In genomic region chr20:58596244-58597010, GRCh38 we compare ENCODE assay signal across 24 cellular contexts. TPM values are rescaled to one million over a fixed set of nuclear protein-coding genes. Genes with fewer than 3 reads are reported as not detected.
DNase-seq lines count a peak whose midpoint lies in the region; ATAC-seq and TF ChIP-seq lines count a peak whose summit lies in the region.
"Had no signal": no experiment of that assay in that cellular context is flagged by ENCODE, and none has a peak within 500 bp of the region (broad histone marks: within the 10 kb centered on the region; RNA-seq: fewer than 3 reads in every experiment).

No MANE protein-coding gene starts in this region.

- no peaks in the 10 kb centered on the region for H3K27me3 ChIP-seq in gastroesophageal sphincter
- H3K27me3 ChIP-seq in neuron (ENCODE audit: insufficient read depth, low read length), result no peaks in the 10 kb centered on the region
- H3K27me3 ChIP-seq in transverse colon, result no peaks in the 10 kb centered on the region

- no peaks in the 10 kb centered on the region for H3K9me3 Mint-ChIP-seq in immature natural killer cell
- H3K9me3 Mint-ChIP-seq: activated naive CD4-positive, alpha-beta T cell treated with anti-CD3 and anti-CD28 coated beads for 36 hours had no signal

- H3K4me3 ChIP-seq in gastroesophageal sphincter (no peak overlapping the region), neuron (ENCODE audit: low read length) (no peak overlapping the region), transverse colon (no peak overlapping the region)

- TF ChIP-seq POLR2A in gastroesophageal sphincter (IDR thresholded peaks at IDR 0.05) (no peak), transverse colon (IDR thresholded peaks at IDR 0.05) (no peak)

- in situ Hi-C loops in transverse colon (cut with MboI; ENCODE audit: low pct_ligation_motif_present in 1 of 4, low pct_unique_long_range_greater_than_20kb in 1 of 4, low sequenced_read_pairs in 3 of 4), result no loop called here

- H3K4me1 Mint-ChIP-seq in immature natural killer cell, result peaks cover 3% of the 10 kb centered on the region in 2 donors
- H3K4me1 Mint-ChIP-seq: B cell had no signal

- H3K27ac Mint-ChIP-seq in immature natural killer cell, result no peak overlapping the region
- H3K27ac Mint-ChIP-seq: activated naive CD4-positive, alpha-beta T cell treated with anti-CD3 and anti-CD28 coated beads for 36 hours; B cell had no signal

- TF ChIP-seq CTCF in gastroesophageal sphincter (IDR thresholded peaks at IDR 0.05), result no peak
- no peak for TF ChIP-seq CTCF in transverse colon (IDR thresholded peaks at IDR 0.05)

- no peaks in the 10 kb centered on the region for H3K9me3 ChIP-seq in gastroesophageal sphincter
- H3K9me3 ChIP-seq in neuron (ENCODE audit: low read length), result no peaks in the 10 kb centered on the region
- no peaks in the 10 kb centered on the region for H3K9me3 ChIP-seq in transverse colon
- H3K9me3 ChIP-seq: Caco-2 had no signal

- TF ChIP-seq EP300 in gastroesophageal sphincter (IDR thresholded peaks at IDR 0.05), result no peak
- TF ChIP-seq EP300 in transverse colon (IDR thresholded peaks at IDR 0.05; ENCODE audit: low read depth), result no peak

- peak overlapping the region; percentile 42 for H2AFZ ChIP-seq in neuron (ENCODE audit: low read depth, low read length)
- H2AFZ ChIP-seq: parathyroid adenoma had no signal

- H3K4me1 ChIP-seq in gastroesophageal sphincter (peaks cover 6 to 68% (median 13%) of the 10 kb centered on the region in 3 donors), neuron (ENCODE audit: insufficient read depth, low read length) (peaks cover 29% of the 10 kb centered on the region), transverse colon (peaks cover 6 to 33% (median 9%) of the 10 kb centered on the region in 4 donors)
- H3K4me1 ChIP-seq: Caco-2, parathyroid adenoma had no signal

- WGBS in gastroesophageal sphincter (ENCODE audit: low coverage in 1 of 2), 2 donors, result 23 to 60% methylated on average over 4 to 10 of the region's 17 CpGs
- 70 to 84% methylated on average over 5 to 17 of the region's 17 CpGs for WGBS in transverse colon (ENCODE audit: low coverage in 1 of 2), 2 donors

- no peaks in the 10 kb centered on the region for H3K36me3 Mint-ChIP-seq in immature natural killer cell

- intact Hi-C loops in transverse colon (cut with DNase I; ENCODE audit: low total_unique reads), result no loop called here

- peak overlapping the region; percentile 86 to 95 (median 87) for H3K27ac ChIP-seq in gastroesophageal sphincter
- peak overlapping the region; percentile 69 to 83 (median 78) for H3K27ac ChIP-seq in transverse colon
- H3K27ac ChIP-seq: 22Rv1, parathyroid adenoma had no signal

- no peaks in the 10 kb centered on the region for H3K36me3 ChIP-seq in gastroesophageal sphincter
- H3K36me3 ChIP-seq in neuron (ENCODE audit: insufficient read depth, low read length), result no peaks in the 10 kb centered on the region
- no peaks in the 10 kb centered on the region for H3K36me3 ChIP-seq in transverse colon

- no peak for ATAC-seq in gastroesophageal sphincter
- ATAC-seq: activated T-cell treated with anti-CD3 and anti-CD28 coated beads, Interleukin-2, amount 50 U/mL, for 4 hours; esophagus mucosa; HepG2; SK-N-SH treated with all-trans-retinoic acid at 6 μM for 48 hours had no signal

- H3K4me3 Mint-ChIP-seq in immature natural killer cell, result no peak overlapping the region
- H3K4me3 Mint-ChIP-seq: activated naive CD4-positive, alpha-beta T cell treated with anti-CD3 and anti-CD28 coated beads for 36 hours; activated T-cell treated with anti-CD3 and anti-CD28 coated beads, Interleukin-2, amount 50 U/mL, for 4 hours; B cell had no signal

- peaks cover 2 to 9% (median 8%) of the 10 kb centered on the region in 3 donors for H3K27me3 Mint-ChIP-seq in immature natural killer cell (ENCODE audit: low read depth in 3 of 3)

- DNase-seq in NCI-H82 treated with DMSO at 0.1 percent for 48 hours (lab: John Stamatoyannopoulos, UW; ENCODE audit: unreplicated experiment) (peak; percentile 45), NCI-H82 (lab: John Stamatoyannopoulos, UW) (no peak), transverse colon (no peak), immature natural killer cell (no peak), cortex of kidney (lab: John Stamatoyannopoulos, UW) (no peak)
- DNase-seq in activated T-cell treated with anti-CD3 and anti-CD28 coated beads, Interleukin-2, amount 50 U/mL, for 48 hours, result no peak
- DNase-seq: activated CD4-positive, CD25-positive, alpha-beta regulatory T cell treated with anti-CD3 and anti-CD28 coated beads, Interleukin-2, amount 50 U/mL, for 72 hours; activated naive CD4-positive, alpha-beta T cell treated with anti-CD3 and anti-CD28 coated beads for 36 hours; activated T-cell treated with anti-CD3 and anti-CD28 coated beads, Interleukin-2, amount 50 U/mL, for 4 hours; Caco-2; central memory CD4-positive, alpha-beta T cell; NCI-H2107; NCI-H510A; stimulated activated CD4-positive, alpha-beta T cell treated with anti-CD3 and anti-CD28 coated beads, Interleukin-1b, Interleukin-23, amount 100 ng/mL, for 48 hours; stimulated activated naive CD4-positive, alpha-beta T cell treated with Interleukin-2 at 50 U/mL for 16 hours; T1000 had no signal

RNA-seq across cellular contexts. Expression of gene STX16, which starts 54.7 kb away (rescaled TPM):
- total RNA-seq in gastroesophageal sphincter, result 10 to 100 TPM; 26.1 to 90.4 (median 47.8) TPM
- 100 to 1,000 TPM in 1 of 4 donors, 10 to 100 TPM in 3; 52.3 to 146 (median 77.0) TPM for total RNA-seq in transverse colon
- 10 to 100 TPM; 17.2 to 24.9 (median 21.1) TPM for polyA plus RNA-seq in immature natural killer cell
